In genomic region chr1:145997156-145998023, GRCh38 we compare ENCODE assay signal across 8 cellular contexts. TPM values are rescaled to one million over a fixed set of nuclear protein-coding genes. Genes with fewer than 3 reads are reported as not detected.
DNase-seq lines count a peak whose midpoint lies in the region; ATAC-seq and TF ChIP-seq lines count a peak whose summit lies in the region.

No MANE protein-coding gene starts in this region.

- no peak overlapping the region for H2AK5ac ChIP-seq in mesendoderm (ENCODE audit: low read length)

- H4K8ac ChIP-seq in mesendoderm (ENCODE audit: low read depth, low read length): no peak overlapping the region

- H3K18ac ChIP-seq in mesendoderm (ENCODE audit: low read length): no peak overlapping the region

- CTCF ChIA-PET in A673 (lab: Charles Lee): interaction anchor here (1.0 kb wide), 1 partner anchor 18 kb away, joined by 6 read pairs; no protein-coding TSS in a partner anchor

- DNase-seq in A673 (ENCODE audit: low spot score) (peak; percentile 52), WERI-Rb-1 (no peak), mesendoderm (peak; percentile 40), GM10266 (ENCODE audit: extremely low spot score) (no peak)
- peak; percentile 63 for DNase-seq in Jurkat, Clone E6-1 (ENCODE audit: low read depth, low spot score)

- no peak overlapping the region for H3K23ac ChIP-seq in mesendoderm (ENCODE audit: low read length)

- no peak overlapping the region for H3K4ac ChIP-seq in mesendoderm (ENCODE audit: low read depth, low read length)

- peak overlapping the region; percentile 77 for H3K4me2 ChIP-seq in mesendoderm (ENCODE audit: low read length)

- WGBS in mesendoderm (ENCODE audit: extremely low coverage, insufficient coverage, low lambda C conversion rate): no CpG with 5 or more reads among the region's 13 CpGs

- no peak overlapping the region for H2BK120ac ChIP-seq in mesendoderm (ENCODE audit: low read depth, low read length)

- H2BK15ac ChIP-seq in mesendoderm (replicated peaks; ENCODE audit: low read depth): no peak overlapping the region

- H4K5ac ChIP-seq in mesendoderm (ENCODE audit: low read length): no peak overlapping the region

- POLR2A ChIA-PET in A673 (lab: Charles Lee; ENCODE audit: low non-redundant PET): no interaction called here

- H3K27me3 ChIP-seq in A673 (replicated peaks; ENCODE audit: insufficient read depth, low read depth, low read length, poor library complexity) (no peaks in the 10 kb centered on the region), WERI-Rb-1 (ENCODE audit: insufficient read depth, low read depth, severe bottlenecking) (no peaks in the 10 kb centered on the region), mesendoderm (ENCODE audit: insufficient read depth, low read length, poor library complexity) (no peaks in the 10 kb centered on the region)

- peaks cover 34% of the 10 kb centered on the region for H3K4me1 ChIP-seq in A673 (ENCODE audit: insufficient read depth, low read length, poor library complexity, severe bottlenecking)
- H3K4me1 ChIP-seq in mesendoderm (ENCODE audit: control insufficient read depth, low read depth, low read length): peaks cover 2% of the 10 kb centered on the region

- BruUV-seq in A673 (replicated peaks; lab: Mats Ljungman, UMichigan): TSS peak; percentile 97

- TF ChIP-seq CTCF in A673 (conservative IDR thresholded peaks at IDR 0.05; ENCODE audit: low read depth, low read length) (no peak), WERI-Rb-1 (IDR thresholded peaks at IDR 0.05; ENCODE audit: low read depth, low read length) (no peak), GM10266 (IDR thresholded peaks at IDR 0.05; ENCODE audit: control insufficient read depth, insufficient read depth, low read depth, missing control alignments) (no peak)

- H3K4me3 ChIP-seq in A673 (ENCODE audit: low read depth, low read length, poor library complexity, severe bottlenecking) (peak overlapping the region; percentile 67), WERI-Rb-1 (ENCODE audit: low read depth, low read length) (peak overlapping the region; percentile 72), mesendoderm (ENCODE audit: low read length) (peak overlapping the region; percentile 25)
- H3K4me3 ChIP-seq in Jurkat, Clone E6-1 (ENCODE audit: low read length): peak overlapping the region; percentile 36

- H3K79me2 ChIP-seq in mesendoderm (ENCODE audit: control insufficient read depth, insufficient read depth, low read length): no peaks in the 10 kb centered on the region

- H3K9ac ChIP-seq in mesendoderm (ENCODE audit: low read length): peak overlapping the region; percentile 57

- H3K79me1 ChIP-seq in mesendoderm (ENCODE audit: low read length): no peaks in the 10 kb centered on the region

- intact Hi-C loops in A673 (cut with micrococcal nuclease; ENCODE audit: unreplicated experiment): loop anchor here (5.0 kb wide), 1 partner anchor 140 kb away; the partner anchor contains the start of gene PIAS3

- H2BK5ac ChIP-seq in mesendoderm (ENCODE audit: low read length): no peak overlapping the region

- ATAC-seq in GM19023 (IDR thresholded peaks at IDR 0.05; ENCODE audit: unreplicated experiment): peak; percentile 31

- H3K9me3 ChIP-seq in A673 (ENCODE audit: low read depth, low read length, poor library complexity, severe bottlenecking) (no peaks in the 10 kb centered on the region), WERI-Rb-1 (ENCODE audit: severe bottlenecking) (no peaks in the 10 kb centered on the region)

- H3K36me3 ChIP-seq in A673 (ENCODE audit: insufficient read depth, low read length, poor library complexity, severe bottlenecking) (peaks cover 32% of the 10 kb centered on the region), WERI-Rb-1 (peaks cover 32% of the 10 kb centered on the region), mesendoderm (ENCODE audit: control insufficient read depth, insufficient read depth, low read length) (no peaks in the 10 kb centered on the region)

- H3K56ac ChIP-seq in mesendoderm (ENCODE audit: low read length): peak overlapping the region; percentile 85

- H3K27ac ChIP-seq in A673 (ENCODE audit: low read depth, low read length, poor library complexity, severe bottlenecking): peak overlapping the region; percentile 72
- peak overlapping the region; percentile 78 for H3K27ac ChIP-seq in WERI-Rb-1
- peak overlapping the region; percentile 99 for H3K27ac ChIP-seq in cingulate gyrus (ENCODE audit: low read depth, low read length)
- H3K27ac ChIP-seq in mesendoderm (ENCODE audit: low read depth, low read length): no peak overlapping the region
- peak overlapping the region; percentile 99 for H3K27ac ChIP-seq in temporal lobe (ENCODE audit: low read depth, low read length)

RNA-seq across cellular contexts. Expression of gene TXNIP, which starts 1.0 kb away (rescaled TPM):
- total RNA-seq in A673 (2021) (27.3 and 36.4 TPM in 2 replicates), temporal lobe (144 TPM)
- polyA plus RNA-seq in Jurkat, Clone E6-1 (2012; ENCODE audit: insufficient read depth, insufficient read length): 35.6 TPM
- polyA plus RNA-seq in mesendoderm (2013, experiment 1 of 2): 2.3 TPM
- polyA plus RNA-seq in mesendoderm (2013, experiment 2 of 2): 2.0 TPM

RNA-seq across cellular contexts. Expression of gene HJV, which starts 24.1 kb away (rescaled TPM):
- total RNA-seq in A673 (2021) (0.24 and 0.31 TPM in 2 replicates), temporal lobe (under 0.01 TPM)
- not detected for polyA plus RNA-seq in Jurkat, Clone E6-1 (2012; ENCODE audit: insufficient read depth, insufficient read length)
- 0.08 TPM for polyA plus RNA-seq in mesendoderm (2013, experiment 1 of 2)
- polyA plus RNA-seq in mesendoderm (2013, experiment 2 of 2): 0.07 TPM

RNA-seq across cellular contexts. Expression of gene POLR3GL, which starts 32.9 kb away (rescaled TPM):
- total RNA-seq in A673 (2021): 8.5 and 11.6 TPM in 2 replicates
- 53.4 TPM for polyA plus RNA-seq in Jurkat, Clone E6-1 (2012; ENCODE audit: insufficient read depth, insufficient read length)
- polyA plus RNA-seq in mesendoderm (2013, experiment 1 of 2): 2.9 TPM
- 3.3 TPM for polyA plus RNA-seq in mesendoderm (2013, experiment 2 of 2)
- 10.6 TPM for total RNA-seq in temporal lobe

RNA-seq across cellular contexts. Expression of gene ANKRD34A, which starts 33.0 kb away (rescaled TPM):
- total RNA-seq in A673 (2021) (1.6 and 2.2 TPM in 2 replicates), temporal lobe (1.7 TPM)
- 3.1 TPM for polyA plus RNA-seq in Jurkat, Clone E6-1 (2012; ENCODE audit: insufficient read depth, insufficient read length)
- polyA plus RNA-seq in mesendoderm (2013, experiment 1 of 2): 0.11 TPM
- polyA plus RNA-seq in mesendoderm (2013, experiment 2 of 2): 0.13 TPM

RNA-seq across cellular contexts. Expression of gene LIX1L, which starts 39.6 kb away (rescaled TPM):
- total RNA-seq in A673 (2021): 39.6 and 40.1 TPM in 2 replicates
- polyA plus RNA-seq in Jurkat, Clone E6-1 (2012; ENCODE audit: insufficient read depth, insufficient read length): 10.8 TPM
- 2.8 TPM for polyA plus RNA-seq in mesendoderm (2013, experiment 1 of 2)
- 2.7 TPM for polyA plus RNA-seq in mesendoderm (2013, experiment 2 of 2)
- 22.4 TPM for total RNA-seq in temporal lobe

Comparison
In these comparisons a context has a peak if more than half of its experiments do, and no peak if none do; other contexts are left out.
1. DNase-seq: peak in A673 (single experiment), Jurkat, Clone E6-1 (single experiment) and mesendoderm (single experiment); none in WERI-Rb-1 (single experiment) and GM10266 (single experiment).
2. Peak in every context shown above with its lines, with median percentiles within 50 percentile points of each other: H3K4me3 ChIP-seq.